ENCODE assay signal across 20 cellular contexts in the genomic region with DNA sequence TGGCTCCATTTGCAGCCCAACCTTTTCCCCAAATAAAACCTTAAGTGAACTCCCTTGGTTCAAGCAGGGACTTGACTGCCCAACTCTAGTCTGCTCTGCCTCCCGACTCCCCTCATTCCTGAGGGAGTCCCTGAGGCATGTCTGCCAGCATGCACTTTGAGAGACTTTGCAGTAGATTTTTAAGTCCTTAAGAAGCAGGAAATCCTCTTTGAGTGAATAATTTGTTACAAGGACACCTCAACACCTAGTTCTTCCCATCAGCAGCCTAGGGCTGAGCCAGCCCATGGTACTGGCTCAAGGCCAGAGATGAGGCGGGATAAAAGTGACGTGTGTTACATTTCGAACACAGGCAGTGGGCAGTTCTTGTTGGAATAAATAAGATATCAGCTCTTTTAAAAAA.
DNase-seq lines count a peak whose midpoint lies in the region; ATAC-seq and TF ChIP-seq lines count a peak whose summit lies in the region.
"Had no signal": no experiment of that assay in that cellular context is flagged by ENCODE, and none has a peak within 500 bp of the region (broad histone marks: within the 10 kb centered on the region; RNA-seq: fewer than 3 reads in every experiment).

No MANE protein-coding gene starts in this region.

- H3K4me3 ChIP-seq in WERI-Rb-1 (ENCODE audit: low read depth, low read length) (no peak overlapping the region), upper lobe of right lung (no peak overlapping the region)
- H3K4me3 ChIP-seq: body of pancreas, heart left ventricle, stomach had no signal

- H3K9me3 Mint-ChIP-seq in activated naive CD4-positive, alpha-beta T cell treated with anti-CD3 and anti-CD28 coated beads, Interleukin-2, amount 50 U/mL, for 24 hours: no peaks in the 10 kb centered on the region
- peaks cover 11% of the 10 kb centered on the region for H3K9me3 Mint-ChIP-seq in activated naive CD4-positive, alpha-beta T cell treated with anti-CD3 and anti-CD28 coated beads, Interleukin-2, amount 10 ng/mL, durations not matched to agents 7 days and 5 days
- H3K9me3 Mint-ChIP-seq in osteocyte (ENCODE audit: unreplicated experiment): peaks cover 5% of the 10 kb centered on the region

- no peaks in the 10 kb centered on the region for H3K27me3 ChIP-seq in WERI-Rb-1 (ENCODE audit: insufficient read depth, low read depth, severe bottlenecking)
- H3K27me3 ChIP-seq in upper lobe of right lung: no peaks in the 10 kb centered on the region
- H3K27me3 ChIP-seq: body of pancreas, heart left ventricle, stomach had no signal

- intact Hi-C loops in upper lobe of right lung (cut with DNase I): no loop called here

- H3K27ac ChIP-seq in WERI-Rb-1 (no peak overlapping the region), epithelial cell of prostate (peak overlapping the region; percentile 2), upper lobe of right lung (no peak overlapping the region)
- H3K27ac ChIP-seq: body of pancreas, heart left ventricle, stomach had no signal

- no peak for ATAC-seq in upper lobe of right lung
- no peak for ATAC-seq in GM21786 (IDR thresholded peaks at IDR 0.05; ENCODE audit: unreplicated experiment)
- ATAC-seq in HG02798 (IDR thresholded peaks at IDR 0.05; ENCODE audit: poor library complexity, unreplicated experiment): no peak
- ATAC-seq: activated CD4-positive, CD25-positive, alpha-beta regulatory T cell treated with anti-CD3 and anti-CD28 coated beads, Interleukin-2, amount 50 U/mL, for 24 hours; body of pancreas; sciatic nerve had no signal

- no peaks in the 10 kb centered on the region for H3K36me3 ChIP-seq in WERI-Rb-1
- H3K36me3 ChIP-seq in upper lobe of right lung: no peaks in the 10 kb centered on the region

- no peaks in the 10 kb centered on the region for H3K4me1 ChIP-seq in upper lobe of right lung
- H3K4me1 ChIP-seq: body of pancreas had no signal

- peak overlapping the region; percentile 84 for H3K27ac Mint-ChIP-seq in activated naive CD4-positive, alpha-beta T cell treated with anti-CD3 and anti-CD28 coated beads, Interleukin-2, amount 50 U/mL, for 24 hours
- no peak overlapping the region for H3K27ac Mint-ChIP-seq in activated naive CD4-positive, alpha-beta T cell treated with anti-CD3 and anti-CD28 coated beads, Interleukin-2, amount 10 ng/mL, durations not matched to agents 7 days and 5 days
- peak overlapping the region; percentile 45 for H3K27ac Mint-ChIP-seq in osteocyte (ENCODE audit: unreplicated experiment)

- H3K36me3 Mint-ChIP-seq in activated naive CD4-positive, alpha-beta T cell treated with anti-CD3 and anti-CD28 coated beads, Interleukin-2, amount 50 U/mL, for 24 hours: peaks cover 32% of the 10 kb centered on the region
- peaks cover 54% of the 10 kb centered on the region for H3K36me3 Mint-ChIP-seq in activated naive CD4-positive, alpha-beta T cell treated with anti-CD3 and anti-CD28 coated beads, Interleukin-2, amount 10 ng/mL, durations not matched to agents 7 days and 5 days
- H3K36me3 Mint-ChIP-seq in osteocyte (ENCODE audit: unreplicated experiment): peaks cover 5% of the 10 kb centered on the region
- H3K36me3 Mint-ChIP-seq: CD14-positive monocyte had no signal

- no peaks in the 10 kb centered on the region for H3K9me3 ChIP-seq in WERI-Rb-1 (ENCODE audit: severe bottlenecking)
- H3K9me3 ChIP-seq in upper lobe of right lung: no peaks in the 10 kb centered on the region
- H3K9me3 ChIP-seq: body of pancreas, stomach had no signal

- no peak for DNase-seq in activated naive CD4-positive, alpha-beta T cell treated with anti-CD3 and anti-CD28 coated beads, Interleukin-2, amount 10 ng/mL, durations not matched to agents 7 days and 5 days
- DNase-seq in WERI-Rb-1 (peak; percentile 16), epithelial cell of prostate (ENCODE audit: low read depth, low spot score) (peak; percentile 16), osteocyte (ENCODE audit: extremely low spot score, unreplicated experiment) (no peak), upper lobe of right lung (no peak)
- DNase-seq: activated CD8-positive, alpha-beta memory T cell treated with anti-CD3 and anti-CD28 coated beads, Interleukin-2, amount 50 U/mL, for 4 hours; kidney; midbrain; NCI-H146; NCI-H345; SIG-M5; stomach had no signal

- H3K27me3 Mint-ChIP-seq in activated naive CD4-positive, alpha-beta T cell treated with anti-CD3 and anti-CD28 coated beads, Interleukin-2, amount 50 U/mL, for 24 hours: no peaks in the 10 kb centered on the region
- no peaks in the 10 kb centered on the region for H3K27me3 Mint-ChIP-seq in activated naive CD4-positive, alpha-beta T cell treated with anti-CD3 and anti-CD28 coated beads, Interleukin-2, amount 10 ng/mL, durations not matched to agents 7 days and 5 days
- no peaks in the 10 kb centered on the region for H3K27me3 Mint-ChIP-seq in osteocyte (ENCODE audit: unreplicated experiment)

- peak overlapping the region; percentile 16 for H3K4me3 Mint-ChIP-seq in activated naive CD4-positive, alpha-beta T cell treated with anti-CD3 and anti-CD28 coated beads, Interleukin-2, amount 50 U/mL, for 24 hours
- H3K4me3 Mint-ChIP-seq in activated naive CD4-positive, alpha-beta T cell treated with anti-CD3 and anti-CD28 coated beads, Interleukin-2, amount 10 ng/mL, durations not matched to agents 7 days and 5 days: no peak overlapping the region
- no peak overlapping the region for H3K4me3 Mint-ChIP-seq in osteocyte (ENCODE audit: unreplicated experiment)
- H3K4me3 Mint-ChIP-seq: CD14-positive monocyte had no signal

- H3K4me1 Mint-ChIP-seq in activated naive CD4-positive, alpha-beta T cell treated with anti-CD3 and anti-CD28 coated beads, Interleukin-2, amount 50 U/mL, for 24 hours: peaks cover 67% of the 10 kb centered on the region
- H3K4me1 Mint-ChIP-seq in activated naive CD4-positive, alpha-beta T cell treated with anti-CD3 and anti-CD28 coated beads, Interleukin-2, amount 10 ng/mL, durations not matched to agents 7 days and 5 days: peaks cover 45% of the 10 kb centered on the region
- peaks cover 32% of the 10 kb centered on the region for H3K4me1 Mint-ChIP-seq in osteocyte (ENCODE audit: unreplicated experiment)
- H3K4me1 Mint-ChIP-seq: CD14-positive monocyte had no signal

- CTCF ChIA-PET in activated naive CD4-positive, alpha-beta T cell treated with anti-CD3 and anti-CD28 coated beads, Interleukin-2, amount 10 ng/mL, durations not matched to agents 7 days and 5 days (lab: Charles Lee): no interaction called here

- TF ChIP-seq CTCF in WERI-Rb-1 (IDR thresholded peaks at IDR 0.05; ENCODE audit: low read depth, low read length) (no peak), osteocyte (IDR thresholded peaks at IDR 0.05) (no peak), upper lobe of right lung (IDR thresholded peaks at IDR 0.05) (no peak)

Comparison
In these comparisons a context has a peak if more than half of its experiments do, and no peak if none do; other contexts are left out.
1. DNase-seq: peak in WERI-Rb-1 (single experiment) and epithelial cell of prostate (single experiment); none in activated naive CD4-positive, alpha-beta T cell treated with anti-CD3 and anti-CD28 coated beads, Interleukin-2, amount 10 ng/mL, durations not matched to agents 7 days and 5 days (single experiment), osteocyte (single experiment) and upper lobe of right lung (single experiment).